Comparison of ENCODE assay signal across 8 cellular contexts in the genomic region with DNA sequence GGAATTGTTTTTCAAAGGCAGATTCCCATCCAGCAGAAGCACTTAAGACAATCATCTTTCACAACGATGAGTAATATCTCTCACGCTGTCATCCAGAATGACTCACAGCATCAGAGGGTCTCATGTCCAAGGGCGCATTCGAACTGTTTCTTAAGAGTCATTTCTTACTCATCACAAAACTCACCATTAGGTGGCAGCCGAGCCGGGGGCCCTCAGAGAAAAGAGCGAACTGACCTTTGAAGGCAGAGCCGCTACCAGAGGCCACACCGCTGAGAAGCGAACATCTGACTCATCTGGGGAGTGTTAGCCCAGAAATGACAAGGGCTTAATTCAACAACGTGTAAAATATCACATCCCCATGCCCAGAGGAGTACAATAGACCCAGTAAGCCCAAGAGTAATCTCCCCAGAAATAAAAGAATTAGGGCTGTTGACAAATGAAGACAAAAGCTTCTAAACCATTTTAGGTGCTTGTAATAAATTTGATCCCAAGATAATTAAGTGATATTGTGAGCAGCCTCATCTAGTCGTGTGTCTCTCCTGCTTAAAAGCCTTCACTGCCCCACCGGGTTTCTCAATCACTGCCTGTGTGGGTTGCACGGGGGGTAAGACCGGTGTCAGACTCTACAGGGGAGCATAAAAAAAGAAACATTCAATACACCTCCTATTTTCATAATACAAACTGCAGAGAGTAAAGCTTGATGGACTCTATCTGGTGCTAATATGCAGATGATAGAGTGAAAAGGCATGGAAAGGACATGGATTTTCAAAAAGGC.
DNase-seq lines count a peak whose midpoint lies in the region; FAIRE-seq and TF ChIP-seq lines count a peak whose summit lies in the region.

No MANE protein-coding gene starts in this region.

- no peak overlapping the region for H3K4me3 ChIP-seq in epithelial cell of proximal tubule (ENCODE audit: low read depth, low read length)

- peak; percentile 76 for TF ChIP-seq CTCF in epithelial cell of proximal tubule (conservative IDR thresholded peaks at IDR 0.05; ENCODE audit: low read depth, low read length)

- POLR2A ChIA-PET in HEK293T (lab: Yijun Ruan, JAX): no interaction called here

- peak; percentile 58 for FAIRE-seq in GM12891 (lab: Jason Lieb, UNC)

- DNase-seq in GM12891 (ENCODE audit: insufficient read length, low spot score): no peak
- peak; percentile 57 for DNase-seq in HEK293T (ENCODE audit: extremely low spot score)
- DNase-seq in NCI-H2227 (lab: John Stamatoyannopoulos, UW; ENCODE audit: unreplicated experiment): peak; percentile 63
- peak; percentile 23 to 63 (median 59) for DNase-seq in activated CD8-positive, alpha-beta memory T cell treated with anti-CD3 and anti-CD28 coated beads for 48 hours (ENCODE audit: low read depth in 2 of 3, low spot score in 2 of 3)
- DNase-seq in epithelial cell of proximal tubule (ENCODE audit: low read depth): peak; percentile 95
- DNase-seq in myocyte (ENCODE audit: low read depth): peak; percentile 95
- DNase-seq in stimulated activated CD8-positive, alpha-beta memory T cell treated with anti-CD3 and anti-CD28 coated beads, Interleukin-7, amount 100 ng/mL, for 48 hours (ENCODE audit: extremely low read depth in 1 of 2, low read depth in 1 of 2): peak; percentile 59 to 84
- no peak for DNase-seq in NCI-H2029 treated with DMSO at 0.1 percent for 48 hours (lab: John Stamatoyannopoulos, UW)

- CTCF ChIA-PET in HEK293T (lab: Yijun Ruan, JAX): interaction anchor here (0.6 to 1.1 kb wide), 4 partner anchors 10 to 155 kb away, joined by 3 to 5 read pairs (median 3); no protein-coding TSS in a partner anchor

- TF ChIP-seq POLR2A in GM12891 (IDR thresholded peaks at IDR 0.05; ENCODE audit: low read depth, low read length): no peak

TF ChIP-seq in GM12891, 5 proteins besides CTCF, POLR2A, EP300 and RAD21:
- TF ChIP-seq POU2F2 (IDR thresholded peaks at IDR 0.05; ENCODE audit: low read depth, low read length) (0 out of 2 replicates have a peak, but pooled peaks have one; percentile 10), SPI1 (IDR thresholded peaks at IDR 0.05; ENCODE audit: low read depth, low read length) (no peak)
TF ChIP-seq in GM12891: peak in this region for 1.

TF ChIP-seq in HEK293T, 16 proteins besides CTCF, POLR2A, EP300 and RAD21:
- TF ChIP-seq HDGF (IDR thresholded peaks at IDR 0.05; ENCODE audit: borderline replicate concordance) (no peak), TARDBP (IDR thresholded peaks at IDR 0.05) (no peak), SP1 (IDR thresholded peaks at IDR 0.05) (no peak)

Comparison
In these comparisons a context has a peak if more than half of its experiments do, and no peak if none do; other contexts are left out.
1. DNase-seq: peak in HEK293T (single experiment), NCI-H2227 (single experiment), activated CD8-positive, alpha-beta memory T cell treated with anti-CD3 and anti-CD28 coated beads for 48 hours (3 of 3), epithelial cell of proximal tubule (single experiment), myocyte (single experiment) and stimulated activated CD8-positive, alpha-beta memory T cell treated with anti-CD3 and anti-CD28 coated beads, Interleukin-7, amount 100 ng/mL, for 48 hours (2 of 2); none in GM12891 (single experiment) and NCI-H2029 treated with DMSO at 0.1 percent for 48 hours (single experiment).